In genomic region chr11:45436118-45436517, GRCh38 we compare ENCODE assay signal across 27 cellular contexts.
"Had no signal": no experiment of that assay in that cellular context is flagged by ENCODE, and none has a peak within 500 bp of the region (broad histone marks: within the 10 kb centered on the region; RNA-seq: fewer than 3 reads in every experiment).

No MANE protein-coding gene starts in this region.

- H3K4me3 ChIP-seq: colonic mucosa, esophagus muscularis mucosa, gastroesophageal sphincter, heart left ventricle, hepatocyte, left lung, pancreas, prostate gland, right atrium auricular region, stomach, thoracic aorta, tibial nerve, upper lobe of left lung had no signal

- H3K27ac ChIP-seq: colonic mucosa, esophagus muscularis mucosa, foreskin keratinocyte, gastroesophageal sphincter, heart left ventricle, hepatocyte, left lung, pancreas, prostate gland, right atrium auricular region, stomach, thoracic aorta, tibial nerve, upper lobe of left lung had no signal

- H3K36me3 ChIP-seq: colonic mucosa, esophagus muscularis mucosa, gastroesophageal sphincter, heart left ventricle, left lung, pancreas, prostate gland, right atrium auricular region, stomach, thoracic aorta, tibial nerve, upper lobe of left lung had no signal

- H3K4me2 ChIP-seq: hepatocyte had no signal

- ATAC-seq: foreskin keratinocyte; gastroesophageal sphincter; heart left ventricle; left cardiac atrium; left lung; naive thymus-derived CD8-positive, alpha-beta T cell; pancreas; sciatic nerve; stimulated activated effector memory CD8-positive, alpha-beta T cell treated with anti-CD3 and anti-CD28 coated beads, Interleukin-12 subunit alpha, Interleukin-12 subunit beta, amount 100 ng/mL, for 72 hours had no signal

- H2AFZ ChIP-seq: hepatocyte had no signal

- H3K9me3 ChIP-seq: colonic mucosa, pancreas, prostate gland, thoracic aorta had no signal

- H3K27ac Mint-ChIP-seq: dendritic cell treated with granulocyte-macrophage colony-stimulating factor and Interleukin-4, amounts not matched to agents 40 ng/mL and 50 ng/mL, for 4 days; naive thymus-derived CD8-positive, alpha-beta T cell; nephron progenitor cell; stimulated activated effector memory CD8-positive, alpha-beta T cell treated with anti-CD3 and anti-CD28 coated beads, Interleukin-12 subunit alpha, Interleukin-12 subunit beta, amount 100 ng/mL, for 72 hours had no signal

- H3K36me3 Mint-ChIP-seq: stimulated activated effector memory CD8-positive, alpha-beta T cell treated with anti-CD3 and anti-CD28 coated beads, Interleukin-12 subunit alpha, Interleukin-12 subunit beta, amount 100 ng/mL, for 72 hours had no signal

- H3K27me3 ChIP-seq: colonic mucosa, pancreas, right atrium auricular region, tibial nerve, upper lobe of left lung had no signal

- H3K4me3 Mint-ChIP-seq: dendritic cell treated with granulocyte-macrophage colony-stimulating factor and Interleukin-4, amounts not matched to agents 40 ng/mL and 50 ng/mL, for 4 days; naive thymus-derived CD8-positive, alpha-beta T cell; nephron progenitor cell; stimulated activated effector memory CD8-positive, alpha-beta T cell treated with anti-CD3 and anti-CD28 coated beads, Interleukin-12 subunit alpha, Interleukin-12 subunit beta, amount 100 ng/mL, for 72 hours had no signal

- H3K4me1 ChIP-seq: colonic mucosa, esophagus muscularis mucosa, foreskin keratinocyte, gastroesophageal sphincter, heart left ventricle, left lung, pancreas, prostate gland, right atrium auricular region, stomach, tibial nerve, upper lobe of left lung had no signal

- DNase-seq: colonic mucosa; effector memory CD4-positive, alpha-beta T cell; foreskin keratinocyte; heart left ventricle; left cardiac atrium; left lung; mesendoderm; naive thymus-derived CD8-positive, alpha-beta T cell; nephron progenitor cell; nucleus accumbens; pancreas; stimulated activated CD4-positive, alpha-beta T cell treated with anti-CD3 and anti-CD28 coated beads, Interleukin-2, amount 100 ng/mL, for 24 hours; stimulated activated CD4-positive, alpha-beta T cell treated with anti-CD3 and anti-CD28 coated beads, Interleukin-4, amount 100 ng/mL, for 24 hours; stimulated activated naive CD4-positive, alpha-beta T cell treated with Interleukin-2 at 50 U/mL for 16 hours; stomach; substantia nigra; upper lobe of left lung had no signal

- H3K4me1 Mint-ChIP-seq: naive thymus-derived CD8-positive, alpha-beta T cell; stimulated activated effector memory CD8-positive, alpha-beta T cell treated with anti-CD3 and anti-CD28 coated beads, Interleukin-12 subunit alpha, Interleukin-12 subunit beta, amount 100 ng/mL, for 72 hours had no signal

- H3K79me2 ChIP-seq: hepatocyte had no signal
